ENCODE assay signal across 8 cellular contexts in genomic region chr16:46691720-46692119, GRCh38. TPM values are rescaled to one million over a fixed set of nuclear protein-coding genes. Genes with fewer than 3 reads are reported as not detected.
DNase-seq lines count a peak whose midpoint lies in the region; ATAC-seq and TF ChIP-seq lines count a peak whose summit lies in the region.

No MANE protein-coding gene starts in this region.

- H2BK12ac ChIP-seq in trophoblast cell (ENCODE audit: low read length): no peak overlapping the region

- H2BK5ac ChIP-seq in trophoblast cell (ENCODE audit: low read depth, low read length, poor library complexity): no peak overlapping the region

- no peak overlapping the region for H2AFZ ChIP-seq in trophoblast cell (ENCODE audit: insufficient read depth, low read length, poor library complexity)

- H3K4me3 ChIP-seq in MG63: peak overlapping the region; percentile 90
- H3K4me3 ChIP-seq in trophoblast cell (ENCODE audit: low read depth, low read length): no peak overlapping the region
- no peak overlapping the region for H3K4me3 ChIP-seq in vagina

- H4K91ac ChIP-seq in trophoblast cell (ENCODE audit: low read depth, low read length): no peak overlapping the region

- TF ChIP-seq POLR2A in vagina (IDR thresholded peaks at IDR 0.05): no peak

- H3K9ac ChIP-seq in trophoblast cell (ENCODE audit: low read length): no peak overlapping the region

- no peaks in the 10 kb centered on the region for H3K27me3 Mint-ChIP-seq in activated CD8-positive, alpha-beta memory T cell treated with anti-CD3 and anti-CD28 coated beads, Interleukin-2, amount 10 ng/mL, durations not matched to agents 7 days and 5 days
- H3K27me3 Mint-ChIP-seq in endothelial cell (ENCODE audit: unreplicated experiment): peaks cover 13% of the 10 kb centered on the region

- no peak overlapping the region for H3K23ac ChIP-seq in trophoblast cell (ENCODE audit: low read length)

- H2BK120ac ChIP-seq in trophoblast cell (ENCODE audit: insufficient read depth, low read length, poor library complexity): no peak overlapping the region

- WGBS in trophoblast cell (ENCODE audit: extremely low coverage, insufficient coverage, insufficient read length): 100% methylated on average over 3 of the region's 4 CpGs

- CTCF ChIA-PET in activated CD8-positive, alpha-beta memory T cell treated with anti-CD3 and anti-CD28 coated beads, Interleukin-2, amount 10 ng/mL, durations not matched to agents 7 days and 5 days (lab: Charles Lee): interaction anchor here (1.2 to 1.7 kb wide), 5 partner anchors 11 to 111 kb away, joined by 3 to 9 read pairs (median 3); no protein-coding TSS in a partner anchor

- no peak overlapping the region for H4K12ac ChIP-seq in trophoblast cell (ENCODE audit: low read depth, low read length)

- ATAC-seq in activated CD8-positive, alpha-beta memory T cell treated with anti-CD3 and anti-CD28 coated beads, Interleukin-2, amount 10 ng/mL, durations not matched to agents 7 days and 5 days: no peak
- ATAC-seq in HG03039 (IDR thresholded peaks at IDR 0.05; ENCODE audit: unreplicated experiment): no peak

- no peak overlapping the region for H3K27ac ChIP-seq in trophoblast cell (ENCODE audit: low read depth, low read length)
- no peak overlapping the region for H3K27ac ChIP-seq in vagina

- no peaks in the 10 kb centered on the region for H3K27me3 ChIP-seq in MG63
- H3K27me3 ChIP-seq in trophoblast cell (ENCODE audit: insufficient read depth, low read length): no peaks in the 10 kb centered on the region
- no peaks in the 10 kb centered on the region for H3K27me3 ChIP-seq in vagina

- no peaks in the 10 kb centered on the region for H3K9me3 Mint-ChIP-seq in activated CD8-positive, alpha-beta memory T cell treated with anti-CD3 and anti-CD28 coated beads, Interleukin-2, amount 10 ng/mL, durations not matched to agents 7 days and 5 days (ENCODE audit: low read depth)
- no peaks in the 10 kb centered on the region for H3K9me3 Mint-ChIP-seq in endothelial cell (ENCODE audit: unreplicated experiment)

- peaks cover 40% of the 10 kb centered on the region for H3K36me3 Mint-ChIP-seq in activated CD8-positive, alpha-beta memory T cell treated with anti-CD3 and anti-CD28 coated beads, Interleukin-2, amount 10 ng/mL, durations not matched to agents 7 days and 5 days
- H3K36me3 Mint-ChIP-seq in endothelial cell (ENCODE audit: low read depth, unreplicated experiment): peaks cover 10% of the 10 kb centered on the region

- H3K14ac ChIP-seq in trophoblast cell (ENCODE audit: low read length): no peak overlapping the region

- H3K79me1 ChIP-seq in trophoblast cell (ENCODE audit: low read length): peaks cover 14% of the 10 kb centered on the region

- no peak overlapping the region for H2AK5ac ChIP-seq in trophoblast cell (ENCODE audit: low read length)

- no peak overlapping the region for H3K18ac ChIP-seq in trophoblast cell (ENCODE audit: low read length)

- H3K27ac Mint-ChIP-seq in activated CD8-positive, alpha-beta memory T cell treated with anti-CD3 and anti-CD28 coated beads, Interleukin-2, amount 10 ng/mL, durations not matched to agents 7 days and 5 days: peak overlapping the region; percentile 45
- H3K27ac Mint-ChIP-seq in endothelial cell (ENCODE audit: unreplicated experiment): no peak overlapping the region

- H3K36me3 ChIP-seq in MG63 (peaks cover 53% of the 10 kb centered on the region), trophoblast cell (ENCODE audit: control insufficient read depth in 1 of 2, insufficient read depth in 2 of 2, low read length in 2 of 2) (peaks cover 13 to 16% of the 10 kb centered on the region in 2 experiments), vagina (no peaks in the 10 kb centered on the region)

- intact Hi-C loops in vagina (cut with DNase I): no loop called here

- peaks cover 38% of the 10 kb centered on the region for H3K4me1 Mint-ChIP-seq in activated CD8-positive, alpha-beta memory T cell treated with anti-CD3 and anti-CD28 coated beads, Interleukin-2, amount 10 ng/mL, durations not matched to agents 7 days and 5 days
- H3K4me1 Mint-ChIP-seq in endothelial cell (ENCODE audit: unreplicated experiment): peaks cover 33% of the 10 kb centered on the region

- no peak overlapping the region for H4K8ac ChIP-seq in trophoblast cell (ENCODE audit: low read depth, low read length)

- peak overlapping the region; percentile 73 for H3K4ac ChIP-seq in trophoblast cell (ENCODE audit: low read depth, low read length)

- no peaks in the 10 kb centered on the region for H3K9me3 ChIP-seq in MG63
- H3K9me3 ChIP-seq in trophoblast cell (ENCODE audit: insufficient read depth, low read depth, low read length): no peaks in the 10 kb centered on the region
- H3K9me3 ChIP-seq in vagina: no peaks in the 10 kb centered on the region

- no peak for DNase-seq in activated CD8-positive, alpha-beta memory T cell treated with anti-CD3 and anti-CD28 coated beads, Interleukin-2, amount 10 ng/mL, durations not matched to agents 7 days and 5 days
- no peak for DNase-seq in activated CD8-positive, alpha-beta memory T cell treated with anti-CD3 and anti-CD28 coated beads for 24 hours
- DNase-seq in MG63 (no peak), dermis blood vessel endothelial cell (peak; percentile 17), trophoblast cell (no peak), vagina (ENCODE audit: extremely low spot score in 2 of 2) (no peak), endothelial cell (ENCODE audit: low spot score) (no peak)

- peak overlapping the region; percentile 84 for H3K4me2 ChIP-seq in trophoblast cell (ENCODE audit: low read length)

- TF ChIP-seq CTCF in vagina (IDR thresholded peaks at IDR 0.05): no peak
- no peak for TF ChIP-seq CTCF in endothelial cell (IDR thresholded peaks at IDR 0.05; ENCODE audit: unreplicated experiment)

- H3K4me1 ChIP-seq in trophoblast cell (ENCODE audit: control insufficient read depth in 1 of 2, insufficient read depth in 2 of 2, low read length in 2 of 2) (peaks cover 4 to 8% of the 10 kb centered on the region in 2 experiments), vagina (peaks cover 30% of the 10 kb centered on the region)

- H3K79me2 ChIP-seq in trophoblast cell (ENCODE audit: control insufficient read depth, insufficient read depth, low read length, poor library complexity): peaks cover 18% of the 10 kb centered on the region

- no peak overlapping the region for H3K4me3 Mint-ChIP-seq in activated CD8-positive, alpha-beta memory T cell treated with anti-CD3 and anti-CD28 coated beads, Interleukin-2, amount 10 ng/mL, durations not matched to agents 7 days and 5 days
- H3K4me3 Mint-ChIP-seq in endothelial cell (ENCODE audit: unreplicated experiment): no peak overlapping the region

RNA-seq across cellular contexts. Expression of gene ORC6, which starts 2.3 kb away (rescaled TPM):
- 10 to 100 TPM; 59.0 to 61.3 TPM for total RNA-seq in activated CD8-positive, alpha-beta memory T cell treated with anti-CD3 and anti-CD28 coated beads, Interleukin-2, amount 10 ng/mL, durations not matched to agents 7 days and 5 days
- 58.2 and 68.2 TPM in 2 replicates for total RNA-seq in MG63 (2014; rRNA removed; shearing (Covaris generic); ENCODE audit: low replicate concordance)
- 5.4 and 14.2 TPM in 2 replicates for total RNA-seq in dermis blood vessel endothelial cell
- 51.5 and 52.0 TPM in 2 replicates for polyA plus RNA-seq in trophoblast cell (2013)
- total RNA-seq in vagina: 2.2 TPM
- 22.4 TPM for total RNA-seq in endothelial cell (ENCODE audit: unreplicated experiment)

RNA-seq across cellular contexts. Expression of gene VPS35, which starts 2.7 kb away (rescaled TPM):
- total RNA-seq in activated CD8-positive, alpha-beta memory T cell treated with anti-CD3 and anti-CD28 coated beads, Interleukin-2, amount 10 ng/mL, durations not matched to agents 7 days and 5 days: 10 to 100 TPM; 58.8 to 87.2 TPM
- 134 and 163 TPM in 2 replicates for total RNA-seq in MG63 (2014; rRNA removed; shearing (Covaris generic); ENCODE audit: low replicate concordance)
- total RNA-seq in dermis blood vessel endothelial cell: 143 and 167 TPM in 2 replicates
- polyA plus RNA-seq in trophoblast cell (2013): 95.6 and 98.7 TPM in 2 replicates
- 63.3 TPM for total RNA-seq in vagina
- total RNA-seq in endothelial cell (ENCODE audit: unreplicated experiment): 78.4 TPM

RNA-seq across cellular contexts. Expression of gene MYLK3, which starts 56.4 kb away (rescaled TPM):
- total RNA-seq in activated CD8-positive, alpha-beta memory T cell treated with anti-CD3 and anti-CD28 coated beads, Interleukin-2, amount 10 ng/mL, durations not matched to agents 7 days and 5 days: not detected
- total RNA-seq in MG63 (2014; rRNA removed; shearing (Covaris generic); ENCODE audit: low replicate concordance): 0.10 and 0.64 TPM in 2 replicates
- 0.34 and 0.37 TPM in 2 replicates for total RNA-seq in dermis blood vessel endothelial cell
- polyA plus RNA-seq in trophoblast cell (2013): 1.8 and 2.2 TPM in 2 replicates
- 0.25 TPM for total RNA-seq in vagina
- 0.95 TPM for total RNA-seq in endothelial cell (ENCODE audit: unreplicated experiment)
